10 cellular contexts compared by ENCODE assay signal in genomic region chr12:14949631-14950030, GRCh38. TPM values are rescaled to one million over a fixed set of nuclear protein-coding genes. Genes with fewer than 3 reads are reported as not detected.
DNase-seq lines count a peak whose midpoint lies in the region; ATAC-seq, FAIRE-seq and TF ChIP-seq lines count a peak whose summit lies in the region.
"Had no signal": no experiment of that assay in that cellular context is flagged by ENCODE, and none has a peak within 500 bp of the region (broad histone marks: within the 10 kb centered on the region; RNA-seq: fewer than 3 reads in every experiment).

No MANE protein-coding gene starts in this region.

- H3K9me3 ChIP-seq in SU-DHL-6 (ENCODE audit: insufficient read depth, low read length) (no peaks in the 10 kb centered on the region), esophagus squamous epithelium (no peaks in the 10 kb centered on the region)

- H3K9me2 ChIP-seq in SU-DHL-6 (replicated peaks; ENCODE audit: insufficient read depth, low read length): no peaks in the 10 kb centered on the region

- peaks cover 16% of the 10 kb centered on the region for H4K20me1 ChIP-seq in SU-DHL-6 (ENCODE audit: low read depth, low read length)

- TF ChIP-seq CTCF in SU-DHL-6 (IDR thresholded peaks at IDR 0.05; ENCODE audit: insufficient read depth, low read length, poor library complexity, severe bottlenecking) (no peak), esophagus squamous epithelium (IDR thresholded peaks at IDR 0.05) (no peak), lower leg skin (IDR thresholded peaks at IDR 0.05) (no peak)

- TF ChIP-seq POLR2A in esophagus squamous epithelium (IDR thresholded peaks at IDR 0.05): no peak
- no peak for TF ChIP-seq POLR2A in lower leg skin (IDR thresholded peaks at IDR 0.05)

- H3K4me3 Mint-ChIP-seq in stimulated activated effector memory CD8-positive, alpha-beta T cell treated with anti-CD3 and anti-CD28 coated beads, Interleukin-12 subunit alpha, Interleukin-12 subunit beta, amount 100 ng/mL, for 72 hours: peak overlapping the region; percentile 66
- H3K4me3 Mint-ChIP-seq: WTC11 had no signal

- H3K4me2 ChIP-seq in SU-DHL-6 (ENCODE audit: low read depth, low read length, poor library complexity, severe bottlenecking): peak overlapping the region; percentile 71

- ATAC-seq in stimulated activated effector memory CD8-positive, alpha-beta T cell treated with anti-CD3 and anti-CD28 coated beads, Interleukin-12 subunit alpha, Interleukin-12 subunit beta, amount 100 ng/mL, for 72 hours: peak; percentile 4

- H3K27me3 ChIP-seq in SU-DHL-6 (ENCODE audit: low read length): no peaks in the 10 kb centered on the region
- H3K27me3 ChIP-seq in esophagus squamous epithelium: no peaks in the 10 kb centered on the region

- H3K36me3 ChIP-seq in SU-DHL-6 (ENCODE audit: low read length) (peaks cover 49% of the 10 kb centered on the region), esophagus squamous epithelium (peaks cover 0 to 31% (median 4%) of the 10 kb centered on the region in 3 donors)

- H3K4me1 ChIP-seq in esophagus squamous epithelium: peaks cover 8 to 84% (median 46%) of the 10 kb centered on the region in 3 donors

- H3F3A ChIP-seq in SU-DHL-6 (ENCODE audit: insufficient read depth): peaks cover 70% of the 10 kb centered on the region

- H3K27ac ChIP-seq in SU-DHL-6 (ENCODE audit: low read depth, low read length): peak overlapping the region; percentile 96
- peak overlapping the region; percentile 14 to 80 (median 67) for H3K27ac ChIP-seq in esophagus squamous epithelium

- H3K36me3 Mint-ChIP-seq in stimulated activated effector memory CD8-positive, alpha-beta T cell treated with anti-CD3 and anti-CD28 coated beads, Interleukin-12 subunit alpha, Interleukin-12 subunit beta, amount 100 ng/mL, for 72 hours: peaks cover 99% of the 10 kb centered on the region
- H3K36me3 Mint-ChIP-seq: WTC11 had no signal

- WGBS in esophagus squamous epithelium, 2 donors: 75 to 89% methylated on average over 5 of the region's 5 CpGs
- WGBS in lower leg skin, 2 donors: 93 to 97% methylated on average over 5 of the region's 5 CpGs

- H3K9ac ChIP-seq in SU-DHL-6 (ENCODE audit: low read length): peak overlapping the region; percentile 62

- H3K4me3 ChIP-seq in SU-DHL-6 (ENCODE audit: insufficient read depth, low read length, poor library complexity, severe bottlenecking): no peak overlapping the region
- H3K4me3 ChIP-seq in esophagus squamous epithelium: no peak overlapping the region
- no peak overlapping the region for H3K4me3 ChIP-seq in lower leg skin (ENCODE audit: low read depth, poor library complexity, severe bottlenecking)

- peak; percentile 75 for FAIRE-seq in GM18507 (lab: Jason Lieb, UNC)

- intact Hi-C loops in esophagus squamous epithelium (cut with DNase I) (no loop called here), lower leg skin (cut with DNase I; ENCODE audit: low total_unique reads) (no loop called here)

- peaks cover 81% of the 10 kb centered on the region for H3K4me1 Mint-ChIP-seq in stimulated activated effector memory CD8-positive, alpha-beta T cell treated with anti-CD3 and anti-CD28 coated beads, Interleukin-12 subunit alpha, Interleukin-12 subunit beta, amount 100 ng/mL, for 72 hours

- peak overlapping the region; percentile 96 for H3K27ac Mint-ChIP-seq in stimulated activated effector memory CD8-positive, alpha-beta T cell treated with anti-CD3 and anti-CD28 coated beads, Interleukin-12 subunit alpha, Interleukin-12 subunit beta, amount 100 ng/mL, for 72 hours
- H3K27ac Mint-ChIP-seq: WTC11 had no signal

- no peak overlapping the region for H2AFZ ChIP-seq in SU-DHL-6 (ENCODE audit: low read depth, low read length, severe bottlenecking)

- H3K79me2 ChIP-seq in SU-DHL-6 (ENCODE audit: insufficient read depth, low read length): peaks cover 59% of the 10 kb centered on the region

- no peaks in the 10 kb centered on the region for H3K9me3 Mint-ChIP-seq in stimulated activated effector memory CD8-positive, alpha-beta T cell treated with anti-CD3 and anti-CD28 coated beads, Interleukin-12 subunit alpha, Interleukin-12 subunit beta, amount 100 ng/mL, for 72 hours
- H3K9me3 Mint-ChIP-seq: WTC11 had no signal

- DNase-seq in GM18507 (ENCODE audit: extremely low spot score, insufficient read length, low read depth) (no peak), esophagus squamous epithelium (lab: John Stamatoyannopoulos, UW) (no peak), globus pallidus (ENCODE audit: low spot score) (no peak), lower leg skin (ENCODE audit: low spot score in 2 of 2) (no peak), putamen (ENCODE audit: low spot score) (no peak)
- no peak for DNase-seq in stimulated activated effector memory CD8-positive, alpha-beta T cell treated with anti-CD3 and anti-CD28 coated beads, Interleukin-12 subunit alpha, Interleukin-12 subunit beta, amount 100 ng/mL, for 72 hours (ENCODE audit: low spot score in 2 of 2)
- DNase-seq: cerebellar nuclear complex, GF-D8 had no signal

RNA-seq across cellular contexts. Expression of gene ERP27, which starts 11.3 kb away (rescaled TPM):
- 1 to 10 TPM in 2 of 4 donors, under 1 TPM in 1, not detected in 1; 0.57 to 5.5 (median 1.9) TPM for total RNA-seq in esophagus squamous epithelium
- total RNA-seq in lower leg skin: 1 to 10 TPM in 2 of 4 donors, under 1 TPM in 2; 0.47 to 3.5 (median 1.6) TPM
- total RNA-seq: WTC11 had no signal

RNA-seq across cellular contexts. Expression of gene ARHGDIB, which starts 11.8 kb away (rescaled TPM):
- total RNA-seq in esophagus squamous epithelium: 10 to 100 TPM; 17.2 to 91.1 (median 62.0) TPM
- total RNA-seq in lower leg skin: 10 to 100 TPM; 44.9 to 84.7 (median 82.1) TPM

RNA-seq across cellular contexts. Expression of gene PDE6H, which starts 23.2 kb away (rescaled TPM):
- total RNA-seq in esophagus squamous epithelium: not detected
- not detected for total RNA-seq in lower leg skin
- total RNA-seq: WTC11 had no signal
